Comparison of ENCODE assay signal across 1 cellular context in the genomic region with DNA sequence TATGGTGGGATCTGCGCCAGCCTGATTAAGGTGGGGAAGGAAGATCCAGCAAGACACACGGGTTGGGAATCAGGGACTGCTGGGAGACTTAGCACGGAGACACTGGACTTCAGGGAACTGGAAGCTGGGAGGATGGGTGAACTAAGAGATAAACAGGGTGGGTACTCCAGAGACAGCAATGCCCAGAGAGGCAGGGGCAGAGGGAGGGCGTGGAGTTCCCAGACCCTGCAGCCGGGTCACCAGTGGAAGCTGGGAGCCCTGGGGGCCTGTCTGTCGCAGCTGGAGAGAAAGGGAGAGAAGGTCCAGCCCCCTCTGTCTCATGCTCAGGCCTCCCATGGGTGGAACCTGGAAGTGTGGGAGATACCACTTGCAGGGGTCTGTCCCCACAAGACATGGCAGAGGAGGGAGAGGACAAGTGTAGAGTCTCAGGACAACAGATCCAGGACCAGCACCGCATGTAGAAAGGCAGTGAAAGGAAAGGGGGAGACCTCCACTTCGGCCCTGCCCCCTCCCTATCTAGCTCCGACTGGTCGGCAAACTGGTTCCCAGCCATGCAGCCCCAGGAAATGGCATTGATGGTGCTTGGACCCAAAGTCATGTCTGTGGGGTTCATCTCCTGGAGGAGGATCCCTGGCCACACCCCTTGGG.
TF ChIP-seq lines count a peak whose summit lies in the region.

No MANE protein-coding gene starts in this region.

TF ChIP-seq in GM12878, 131 proteins besides CTCF, POLR2A, EP300 and RAD21:
- TF ChIP-seq, protein P1, sequence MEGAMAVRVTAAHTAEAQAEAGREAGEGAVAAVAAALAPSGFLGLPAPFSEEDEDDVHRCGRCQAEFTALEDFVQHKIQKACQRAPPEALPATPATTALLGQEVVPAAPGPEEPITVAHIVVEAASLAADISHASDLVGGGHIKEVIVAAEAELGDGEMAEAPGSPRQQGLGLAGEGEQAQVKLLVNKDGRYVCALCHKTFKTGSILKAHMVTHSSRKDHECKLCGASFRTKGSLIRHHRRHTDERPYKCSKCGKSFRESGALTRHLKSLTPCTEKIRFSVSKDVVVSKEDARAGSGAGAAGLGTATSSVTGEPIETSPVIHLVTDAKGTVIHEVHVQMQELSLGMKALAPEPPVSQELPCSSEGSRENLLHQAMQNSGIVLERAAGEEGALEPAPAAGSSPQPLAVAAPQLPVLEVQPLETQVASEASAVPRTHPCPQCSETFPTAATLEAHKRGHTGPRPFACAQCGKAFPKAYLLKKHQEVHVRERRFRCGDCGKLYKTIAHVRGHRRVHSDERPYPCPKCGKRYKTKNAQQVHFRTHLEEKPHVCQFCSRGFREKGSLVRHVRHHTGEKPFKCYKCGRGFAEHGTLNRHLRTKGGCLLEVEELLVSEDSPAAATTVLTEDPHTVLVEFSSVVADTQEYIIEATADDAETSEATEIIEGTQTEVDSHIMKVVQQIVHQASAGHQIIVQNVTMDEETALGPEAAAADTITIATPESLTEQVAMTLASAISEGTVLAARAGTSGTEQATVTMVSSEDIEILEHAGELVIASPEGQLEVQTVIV (IDR thresholded peaks at IDR 0.05; ENCODE audit: borderline replicate concordance, partially characterized antibody) = no peak
- TF ChIP-seq ZNF274 (IDR thresholded peaks at IDR 0.05; ENCODE audit: insufficient read depth, insufficient read length) = no peak
- TF ChIP-seq MTA2 (IDR thresholded peaks at IDR 0.05; ENCODE audit: low read depth) = no peak
- TF ChIP-seq NR2C1 (IDR thresholded peaks at IDR 0.05) = no peak
- TF ChIP-seq, protein P2, sequence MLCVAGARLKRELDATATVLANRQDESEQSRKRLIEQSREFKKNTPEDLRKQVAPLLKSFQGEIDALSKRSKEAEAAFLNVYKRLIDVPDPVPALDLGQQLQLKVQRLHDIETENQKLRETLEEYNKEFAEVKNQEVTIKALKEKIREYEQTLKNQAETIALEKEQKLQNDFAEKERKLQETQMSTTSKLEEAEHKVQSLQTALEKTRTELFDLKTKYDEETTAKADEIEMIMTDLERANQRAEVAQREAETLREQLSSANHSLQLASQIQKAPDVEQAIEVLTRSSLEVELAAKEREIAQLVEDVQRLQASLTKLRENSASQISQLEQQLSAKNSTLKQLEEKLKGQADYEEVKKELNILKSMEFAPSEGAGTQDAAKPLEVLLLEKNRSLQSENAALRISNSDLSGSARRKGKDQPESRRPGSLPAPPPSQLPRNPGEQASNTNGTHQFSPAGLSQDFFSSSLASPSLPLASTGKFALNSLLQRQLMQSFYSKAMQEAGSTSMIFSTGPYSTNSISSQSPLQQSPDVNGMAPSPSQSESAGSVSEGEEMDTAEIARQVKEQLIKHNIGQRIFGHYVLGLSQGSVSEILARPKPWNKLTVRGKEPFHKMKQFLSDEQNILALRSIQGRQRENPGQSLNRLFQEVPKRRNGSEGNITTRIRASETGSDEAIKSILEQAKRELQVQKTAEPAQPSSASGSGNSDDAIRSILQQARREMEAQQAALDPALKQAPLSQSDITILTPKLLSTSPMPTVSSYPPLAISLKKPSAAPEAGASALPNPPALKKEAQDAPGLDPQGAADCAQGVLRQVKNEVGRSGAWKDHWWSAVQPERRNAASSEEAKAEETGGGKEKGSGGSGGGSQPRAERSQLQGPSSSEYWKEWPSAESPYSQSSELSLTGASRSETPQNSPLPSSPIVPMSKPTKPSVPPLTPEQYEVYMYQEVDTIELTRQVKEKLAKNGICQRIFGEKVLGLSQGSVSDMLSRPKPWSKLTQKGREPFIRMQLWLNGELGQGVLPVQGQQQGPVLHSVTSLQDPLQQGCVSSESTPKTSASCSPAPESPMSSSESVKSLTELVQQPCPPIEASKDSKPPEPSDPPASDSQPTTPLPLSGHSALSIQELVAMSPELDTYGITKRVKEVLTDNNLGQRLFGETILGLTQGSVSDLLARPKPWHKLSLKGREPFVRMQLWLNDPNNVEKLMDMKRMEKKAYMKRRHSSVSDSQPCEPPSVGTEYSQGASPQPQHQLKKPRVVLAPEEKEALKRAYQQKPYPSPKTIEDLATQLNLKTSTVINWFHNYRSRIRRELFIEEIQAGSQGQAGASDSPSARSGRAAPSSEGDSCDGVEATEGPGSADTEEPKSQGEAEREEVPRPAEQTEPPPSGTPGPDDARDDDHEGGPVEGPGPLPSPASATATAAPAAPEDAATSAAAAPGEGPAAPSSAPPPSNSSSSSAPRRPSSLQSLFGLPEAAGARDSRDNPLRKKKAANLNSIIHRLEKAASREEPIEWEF (IDR thresholded peaks at IDR 0.05; ENCODE audit: insufficient replicate concordance, low read depth, low read length) = no peak
- TF ChIP-seq RBBP5 (conservative IDR thresholded peaks at IDR 0.05) = no peak
- no peak for TF ChIP-seq NRF1 (conservative IDR thresholded peaks at IDR 0.05; ENCODE audit: low read depth, low read length)
- TF ChIP-seq, protein P3, sequence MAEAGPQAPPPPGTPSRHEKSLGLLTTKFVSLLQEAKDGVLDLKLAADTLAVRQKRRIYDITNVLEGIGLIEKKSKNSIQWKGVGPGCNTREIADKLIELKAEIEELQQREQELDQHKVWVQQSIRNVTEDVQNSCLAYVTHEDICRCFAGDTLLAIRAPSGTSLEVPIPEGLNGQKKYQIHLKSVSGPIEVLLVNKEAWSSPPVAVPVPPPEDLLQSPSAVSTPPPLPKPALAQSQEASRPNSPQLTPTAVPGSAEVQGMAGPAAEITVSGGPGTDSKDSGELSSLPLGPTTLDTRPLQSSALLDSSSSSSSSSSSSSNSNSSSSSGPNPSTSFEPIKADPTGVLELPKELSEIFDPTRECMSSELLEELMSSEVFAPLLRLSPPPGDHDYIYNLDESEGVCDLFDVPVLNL (IDR thresholded peaks at IDR 0.05; ENCODE audit: low read depth, low read length) = no peak
- TF ChIP-seq, protein P4, sequence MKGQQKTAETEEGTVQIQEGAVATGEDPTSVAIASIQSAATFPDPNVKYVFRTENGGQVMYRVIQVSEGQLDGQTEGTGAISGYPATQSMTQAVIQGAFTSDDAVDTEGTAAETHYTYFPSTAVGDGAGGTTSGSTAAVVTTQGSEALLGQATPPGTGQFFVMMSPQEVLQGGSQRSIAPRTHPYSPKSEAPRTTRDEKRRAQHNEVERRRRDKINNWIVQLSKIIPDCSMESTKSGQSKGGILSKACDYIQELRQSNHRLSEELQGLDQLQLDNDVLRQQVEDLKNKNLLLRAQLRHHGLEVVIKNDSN (IDR thresholded peaks at IDR 0.05; ENCODE audit: borderline replicate concordance, extremely low read length, insufficient read depth, low read depth, low read length) = no peak
- no peak for TF ChIP-seq YY1 (IDR thresholded peaks at IDR 0.05; ENCODE audit: low read depth, low read length)
- TF ChIP-seq STAT3 (IDR thresholded peaks at IDR 0.05; ENCODE audit: low read depth, low read length) = no peak
- TF ChIP-seq ESRRA (IDR thresholded peaks at IDR 0.05; ENCODE audit: low read length) = no peak
- TF ChIP-seq MYC (IDR thresholded peaks at IDR 0.05; ENCODE audit: insufficient read depth, insufficient read length, insufficient replicate concordance, low read length, severe bottlenecking) = no peak
- TF ChIP-seq CBFB (IDR thresholded peaks at IDR 0.05; ENCODE audit: low read depth) = no peak
- no peak for TF ChIP-seq SREBF2 (IDR thresholded peaks at IDR 0.05; ENCODE audit: low read length)
- TF ChIP-seq IRF4 (IDR thresholded peaks at IDR 0.05; ENCODE audit: low read depth, low read length) = no peak
